Comparison of ENCODE assay signal across 8 cellular contexts in the genomic region with DNA sequence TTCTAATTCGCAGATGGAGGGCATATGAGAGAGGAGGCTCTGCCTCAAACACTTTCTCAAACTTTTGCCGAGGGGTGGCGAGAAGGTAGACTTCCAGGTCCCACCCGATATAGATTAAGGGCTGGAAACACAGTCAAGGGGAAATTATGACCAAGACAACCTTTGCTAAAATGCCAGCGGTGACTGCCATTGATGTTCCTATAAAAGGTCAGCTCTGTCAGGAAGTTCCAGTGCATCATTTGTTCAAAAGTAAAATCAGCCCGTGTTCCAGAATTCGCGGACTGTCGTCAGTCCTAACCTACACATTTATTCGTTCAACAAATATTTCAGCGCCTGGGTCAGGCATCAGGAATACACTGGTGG. TPM values are rescaled to one million over a fixed set of nuclear protein-coding genes. Genes with fewer than 3 reads are reported as not detected.
DNase-seq lines count a peak whose midpoint lies in the region; ATAC-seq, FAIRE-seq and TF ChIP-seq lines count a peak whose summit lies in the region.

No MANE protein-coding gene starts in this region.

- H3K4me2 ChIP-seq in IMR-90 (ENCODE audit: low read depth, low read length) (peak overlapping the region; percentile 93), K562 (ENCODE audit: insufficient read depth, low read length) (peak overlapping the region; percentile 91)

- dilution Hi-C loops in IMR-90 (cut with HindIII; ENCODE audit: low sequenced_read_pairs, unreplicated experiment): no loop called here

- no peak overlapping the region; the same call in 1 of the 2 replicates for H4K91ac ChIP-seq in IMR-90 (ENCODE audit: insufficient read depth, low read depth, low read length)

- H4K20me1 ChIP-seq in IMR-90 (ENCODE audit: insufficient read depth, low read length) (peaks cover 37% of the 10 kb centered on the region), K562 (replicated peaks; ENCODE audit: control insufficient read depth, insufficient read depth, low read length) (peaks cover 7% of the 10 kb centered on the region; the same call in 1 of the 2 replicates)

- H3K4me1 ChIP-seq in IMR-90 (ENCODE audit: control insufficient read depth, insufficient read depth, low read length) (peaks cover 3% of the 10 kb centered on the region; the same call in 1 of the 2 replicates), K562 (replicated peaks in 1 of 2; ENCODE audit: control insufficient read depth in 2 of 2, insufficient read depth in 2 of 2, low read length in 2 of 2) (peaks cover 5 to 9% of the 10 kb centered on the region in 2 experiments; a peak in 4 of 5 replicates), upper lobe of right lung (peaks cover 36% of the 10 kb centered on the region)

- peaks cover 5 to 31% of the 10 kb centered on the region in 2 experiments; a peak in 3 of 4 replicates for H3K79me1 ChIP-seq in IMR-90 (ENCODE audit: low read depth in 1 of 2, low read length in 2 of 2)

- no peak overlapping the region for H2BK20ac ChIP-seq in IMR-90 (ENCODE audit: low read depth, low read length)

- H2AK5ac ChIP-seq in IMR-90 (ENCODE audit: low read depth, low read length): no peak overlapping the region

- no peak for ATAC-seq in IMR-90 (ENCODE audit: low read depth)
- no peak for ATAC-seq in K562
- no peak for ATAC-seq in upper lobe of right lung
- ATAC-seq in omental fat pad (ENCODE audit: low FRiP score): no peak

- no peak for DNase-seq in CD14-positive monocyte (ENCODE audit: low spot score)
- DNase-seq in IMR-90: no peak
- DNase-seq in K562 (ENCODE audit: extremely low read depth in 1 of 4, low spot score in 3 of 4): peak in 1 of 4 experiments; percentile 17
- DNase-seq in lower leg skin (ENCODE audit: low spot score in 2 of 2): no peak
- DNase-seq in upper lobe of right lung: no peak
- DNase-seq in omental fat pad (ENCODE audit: low spot score): no peak
- no peak for DNase-seq in D341Med (ENCODE audit: low spot score)
- no peak for DNase-seq in HTR-8/SVneo (ENCODE audit: insufficient read length, low spot score)

- peak overlapping the region; percentile 90 for H2AK9ac ChIP-seq in IMR-90 (replicated peaks; ENCODE audit: low read depth, low read length, poor library complexity)

- H3K27me3 ChIP-seq in IMR-90 (ENCODE audit: control insufficient read depth, insufficient read depth, low read length) (no peaks in the 10 kb centered on the region), K562 (ENCODE audit: control insufficient read depth in 2 of 2, insufficient read depth in 2 of 2, low read length in 2 of 2) (no peaks in the 10 kb centered on the region), upper lobe of right lung (no peaks in the 10 kb centered on the region)

- TF ChIP-seq POLR2A in IMR-90 (IDR thresholded peaks at IDR 0.05; ENCODE audit: low read depth, low read length) (no peak), K562 (conservative IDR thresholded peaks at IDR 0.05) (no peak), lower leg skin (IDR thresholded peaks at IDR 0.05) (no peak)

- peak overlapping the region; percentile 97 to 99 for H3K4me3 Mint-ChIP-seq in CD14-positive monocyte

- H3K27me3 Mint-ChIP-seq in CD14-positive monocyte (ENCODE audit: low read depth in 3 of 3): peaks cover 0 to 5% (median 4%) of the 10 kb centered on the region in 3 donors

- no peak overlapping the region for H3K18ac ChIP-seq in IMR-90 (ENCODE audit: low read depth, low read length)

- in situ Hi-C loops in IMR-90 (cut with MboI; ENCODE audit: low sequenced_read_pairs): no loop called here
- in situ Hi-C loops in K562 (cut with MboI): no loop called here

- peaks cover 6 to 10% of the 10 kb centered on the region in 2 donors for H3K36me3 Mint-ChIP-seq in CD14-positive monocyte

- peaks cover 0 to 2% (median 0%) of the 10 kb centered on the region in 7 donors for H3K9me3 Mint-ChIP-seq in CD14-positive monocyte

- intact Hi-C loops in CD14-positive monocyte (cut with micrococcal nuclease) (loop anchor here (10.0 kb wide), 2 partner anchors 137 to 293 kb away; partner anchors contain the start of genes ATG2B (in 1 of the 2), GSKIP (in 1 of the 2) and VRK1 (in 1 of the 2)), IMR-90 (cut with micrococcal nuclease) (loop anchor here (10.0 kb wide), 2 partner anchors 217 to 397 kb away; no protein-coding TSS in a partner anchor), K562 (cut with micrococcal nuclease) (no loop called here), lower leg skin (cut with DNase I; ENCODE audit: low total_unique reads) (no loop called here), upper lobe of right lung (cut with DNase I) (no loop called here)

- H3K9ac ChIP-seq in IMR-90 (ENCODE audit: low read depth, low read length) (peak overlapping the region; percentile 74), K562 (ENCODE audit: insufficient read depth in 1 of 2, low read depth in 2 of 2, low read length in 2 of 2) (peak overlapping the region; percentile 97 to 99)

- TF ChIP-seq CTCF in CD14-positive monocyte (IDR thresholded peaks at IDR 0.05): no peak
- no peak for TF ChIP-seq CTCF in IMR-90 (conservative IDR thresholded peaks at IDR 0.05; ENCODE audit: low read depth, low read length)
- TF ChIP-seq CTCF in K562 (IDR thresholded peaks at IDR 0.05 in 2 of 3, conservative IDR thresholded peaks at IDR 0.05 in 1 of 3; ENCODE audit: insufficient read depth in 2 of 3, low read depth in 1 of 3, low read length in 3 of 3): no peak
- TF ChIP-seq CTCF in lower leg skin (IDR thresholded peaks at IDR 0.05): no peak
- no peak for TF ChIP-seq CTCF in upper lobe of right lung (IDR thresholded peaks at IDR 0.05)
- TF ChIP-seq CTCF in omental fat pad (IDR thresholded peaks at IDR 0.05): no peak

- H2AFZ ChIP-seq in IMR-90 (replicated peaks; ENCODE audit: low read length, poor library complexity): peak overlapping the region; percentile 99
- H2AFZ ChIP-seq in K562 (ENCODE audit: low read depth, low read length): peak overlapping the region; percentile 95

- TF ChIP-seq RAD21 in IMR-90 (IDR thresholded peaks at IDR 0.05; ENCODE audit: low read length): no peak
- no peak for TF ChIP-seq RAD21 in K562 (CRISPR knock-in tag; conservative IDR thresholded peaks at IDR 0.05 in 1 of 2, IDR thresholded peaks at IDR 0.05 in 1 of 2)

- peaks cover 10% of the 10 kb centered on the region for H3K9me1 ChIP-seq in IMR-90 (ENCODE audit: insufficient read depth, low read length)
- H3K9me1 ChIP-seq in K562 (ENCODE audit: control insufficient read depth, insufficient read depth, low read length): no peaks in the 10 kb centered on the region

- H3K36me3 ChIP-seq in IMR-90 (ENCODE audit: control insufficient read depth, insufficient read depth, low read length) (no peaks in the 10 kb centered on the region), K562 (ENCODE audit: control insufficient read depth, insufficient read depth, low read length) (peaks cover 24% of the 10 kb centered on the region), upper lobe of right lung (no peaks in the 10 kb centered on the region)

- no TSS peak for BruUV-seq in IMR-90 (replicated peaks; lab: Mats Ljungman, UMichigan)
- BruUV-seq in K562 (replicated peaks; lab: Mats Ljungman, UMichigan): no TSS peak

- no peak overlapping the region for H2BK120ac ChIP-seq in IMR-90 (ENCODE audit: low read depth, low read length)

- WGBS in IMR-90 (ENCODE audit: extremely low coverage in 2 of 2, insufficient read length in 1 of 2), 2 experiments: 0% methylated on average over 2 of the region's 11 CpGs; no CpG with 5 or more reads in 1 of the 2 experiments
- 0% methylated on average over 7 of the region's 11 CpGs for WGBS in K562 (ENCODE audit: insufficient coverage, low coverage, missing lambda C conversion rate)
- WGBS in lower leg skin, 2 donors: 3 to 4% methylated on average over 11 of the region's 11 CpGs

- H3K23ac ChIP-seq in IMR-90 (ENCODE audit: low read depth, low read length): peak overlapping the region; percentile 92

- peak overlapping the region; percentile 40; the same call in 1 of the 2 replicates for H3K56ac ChIP-seq in IMR-90 (ENCODE audit: extremely low read depth, insufficient read depth, low read length)

- CTCF ChIA-PET in IMR-90 (lab: Yijun Ruan, JAX) (no interaction called here), K562 (lab: Yijun Ruan, JAX; ENCODE audit: low intra/inter-chr PET ratio) (interaction anchor here (0.6 kb wide), 1 partner anchor 77 kb away, joined by 5 read pairs; no protein-coding TSS in a partner anchor)

- peaks cover 56% of the 10 kb centered on the region for H3K79me2 ChIP-seq in K562 (ENCODE audit: control insufficient read depth, insufficient read depth, low read length)

- H3K4me3 ChIP-seq in IMR-90 (ENCODE audit: insufficient read depth, low read depth, low read length) (peak overlapping the region; percentile 76), K562 (peak overlapping the region; percentile 96), lower leg skin (ENCODE audit: low read depth, poor library complexity, severe bottlenecking) (peak overlapping the region; percentile 79), upper lobe of right lung (peak overlapping the region; percentile 90)

- H2BK15ac ChIP-seq in IMR-90 (ENCODE audit: low read depth, low read length): no peak overlapping the region

- peak; percentile 80 for FAIRE-seq in K562 (lab: Jason Lieb, UNC)
- FAIRE-seq in HTR-8/SVneo (lab: Jason Lieb, UNC): no peak

- H3K27ac Mint-ChIP-seq in CD14-positive monocyte: peak overlapping the region; percentile 65 to 99 (median 97)

- peak overlapping the region; percentile 86 for H3K27ac ChIP-seq in IMR-90 (ENCODE audit: insufficient read depth, low read length)
- peak overlapping the region; percentile 98 for H3K27ac ChIP-seq in K562 (ENCODE audit: extremely low read depth, low read depth, low read length)
- H3K27ac ChIP-seq in upper lobe of right lung: peak overlapping the region; percentile 98

- H4K8ac ChIP-seq in IMR-90 (ENCODE audit: low read depth in 2 of 2, low read length in 2 of 2): peak overlapping the region; percentile 43 to 91

- TF ChIP-seq EP300 in K562 (IDR thresholded peaks at IDR 0.05; ENCODE audit: low read length): no peak

- peak overlapping the region; percentile 11 for H4K5ac ChIP-seq in IMR-90 (ENCODE audit: low read depth, low read length)

- H3K14ac ChIP-seq in IMR-90 (replicated peaks; ENCODE audit: low read depth, low read length): peak overlapping the region; percentile 83

- POLR2A ChIA-PET in IMR-90 (lab: Charles Lee; ENCODE audit: unreplicated experiment) (no interaction called here), K562 (lab: Yijun Ruan, JAX) (interaction anchor here (0.8 kb wide), 1 partner anchor 75 kb away, joined by 3 read pairs; no protein-coding TSS in a partner anchor)

- peaks cover 61% of the 10 kb centered on the region for H3K4me1 Mint-ChIP-seq in CD14-positive monocyte

- no peaks in the 10 kb centered on the region for H3K9me3 ChIP-seq in IMR-90 (ENCODE audit: control insufficient read depth, insufficient read depth, low read length)
- H3K9me3 ChIP-seq in K562 (replicated peaks; ENCODE audit: control insufficient read depth, insufficient read depth, low read depth, low read length): no peaks in the 10 kb centered on the region
- H3K9me3 ChIP-seq in upper lobe of right lung: no peaks in the 10 kb centered on the region

- peak overlapping the region; percentile 83 for H3K4ac ChIP-seq in IMR-90 (ENCODE audit: low read depth, low read length)

- H2BK5ac ChIP-seq in IMR-90 (ENCODE audit: low read depth, low read length, poor library complexity, severe bottlenecking): peak overlapping the region; percentile 83

RNA-seq across cellular contexts. Expression of gene PAPOLA, which starts 0.8 kb away (rescaled TPM):
- 10 to 100 TPM; 57.9 to 80.3 TPM for polyA plus RNA-seq in CD14-positive monocyte
- total RNA-seq in IMR-90 (2012; rRNA removed): 128 and 137 TPM in 2 replicates
- 71.7 and 73.8 TPM in 2 replicates for polyA plus RNA-seq in IMR-90 (2012; rRNA removed)
- polyA plus RNA-seq in IMR-90 (2012; cell fraction: cytosol; rRNA removed): 24.7 and 33.2 TPM in 2 replicates
- 17.8 and 104 TPM in 2 replicates for polyA plus RNA-seq in IMR-90 (2012; cell fraction: nucleus; rRNA removed; ENCODE audit: low replicate concordance)
- total RNA-seq in K562 (2011; cell fraction: chromatin; rRNA removed; ENCODE audit: low replicate concordance): 103 and 354 TPM in 2 replicates
- 51.4 and 78.0 TPM in 2 replicates for total RNA-seq in K562 (2011; cell fraction: nucleolus; rRNA removed)
- total RNA-seq in K562 (2011; cell fraction: nucleoplasm; rRNA removed): 169 and 319 TPM in 2 replicates
- total RNA-seq in K562 (2014; rRNA removed): 61.9 and 80.9 TPM in 2 replicates
- total RNA-seq in K562 (2014; rRNA removed; fragmentation: Illumina TruSeq; extraction: Trizol): 95.8 and 110 TPM in 2 replicates
- total RNA-seq in K562 (2015; rRNA removed; fragmentation: Illumina TruSeq; extraction: Trizol): 83.5 and 95.9 TPM in 2 replicates
- total RNA-seq in K562 (2021): 135 and 139 TPM in 2 replicates
- polyA plus RNA-seq in K562 (2011; rRNA removed): 154 and 199 TPM in 2 replicates
- 90.9 and 95.9 TPM in 2 replicates for polyA plus RNA-seq in K562 (2011; cell fraction: cytosol; rRNA removed)
- 82.8 and 107 TPM in 2 replicates for polyA plus RNA-seq in K562 (2011; cell fraction: nucleus; rRNA removed)
- polyA plus RNA-seq in K562 (2012): 83.1 and 85.3 TPM in 2 replicates
- polyA plus RNA-seq in K562 (2014; fragmentation: Illumina TruSeq; extraction: Trizol): 111 and 143 TPM in 2 replicates
- polyA plus RNA-seq in K562 (2014; fragmentation: Nextera tagmentation; extraction: Ambion mirVana): 10 to 100 TPM; 51.1 to 51.5 TPM
- 73.2 and 83.1 TPM in 2 replicates for polyA plus RNA-seq in K562 (2014; rRNA removed)
- 306 and 307 TPM in 2 replicates for polyA minus RNA-seq in K562 (2011; rRNA and poly(A)+ RNA removed)
- polyA minus RNA-seq in K562 (2011; cell fraction: cytosol; rRNA and poly(A)+ RNA removed): 83.0 and 122 TPM in 2 replicates
- polyA minus RNA-seq in K562 (2011; cell fraction: nucleus; rRNA and poly(A)+ RNA removed): 103 and 206 TPM in 2 replicates
- 10 to 100 TPM; 66.1 to 91.4 (median 76.0) TPM for total RNA-seq in lower leg skin
- total RNA-seq in upper lobe of right lung: 153 TPM
- 100 to 1,000 TPM; 113 to 169 (median 133) TPM for total RNA-seq in omental fat pad

Comparison
In these comparisons a context has a peak if more than half of its experiments do, and no peak if none do; other contexts are left out.
1. intact Hi-C loops: an anchor here in CD14-positive monocyte (10.0 kb wide) and IMR-90 (10.0 kb wide); none called in K562, lower leg skin and upper lobe of right lung.